26 cellular contexts compared by ENCODE assay signal in genomic region chr22:19042285-19043110, GRCh38.
DNase-seq lines count a peak whose midpoint lies in the region; ATAC-seq and TF ChIP-seq lines count a peak whose summit lies in the region.
"Had no signal": no experiment of that assay in that cellular context is flagged by ENCODE, and none has a peak within 500 bp of the region (broad histone marks: within the 10 kb centered on the region; RNA-seq: fewer than 3 reads in every experiment).

No MANE protein-coding gene starts in this region.

- peaks cover 29% of the 10 kb centered on the region for H3K4me1 ChIP-seq in BLaER1
- H3K4me1 ChIP-seq in Peyer's patch, result no peaks in the 10 kb centered on the region
- no peaks in the 10 kb centered on the region for H3K4me1 ChIP-seq in lower lobe of right lung
- H3K4me1 ChIP-seq: colonic mucosa, esophagus muscularis mucosa, heart right ventricle, neural progenitor cell, prostate gland, stomach, thyroid gland had no signal

- H3K9me3 ChIP-seq in BLaER1, result no peaks in the 10 kb centered on the region
- no peaks in the 10 kb centered on the region for H3K9me3 ChIP-seq in Peyer's patch
- no peaks in the 10 kb centered on the region for H3K9me3 ChIP-seq in lower lobe of right lung
- H3K9me3 ChIP-seq: colonic mucosa, esophagus muscularis mucosa, heart right ventricle, prostate gland, stomach, thyroid gland had no signal

- intact Hi-C loops in lower lobe of right lung (cut with DNase I), result no loop called here

- ATAC-seq in lower lobe of right lung, result no peak
- ATAC-seq in HG03095 (IDR thresholded peaks at IDR 0.05; ENCODE audit: unreplicated experiment), result no peak
- ATAC-seq: activated T-cell treated with anti-CD3 and anti-CD28 coated beads, Interleukin-2, amount 50 U/mL, for 4 hours; effector memory CD8-positive, alpha-beta T cell; GM23338 had no signal

- peak overlapping the region; percentile 78 for H3K4me2 ChIP-seq in BLaER1
- H3K4me2 ChIP-seq: GM23338, neural progenitor cell had no signal

- no peak overlapping the region for H3K4me3 ChIP-seq in BLaER1
- H3K4me3 ChIP-seq in Peyer's patch, result no peak overlapping the region
- no peak overlapping the region for H3K4me3 ChIP-seq in lower lobe of right lung
- H3K4me3 ChIP-seq: colonic mucosa, esophagus muscularis mucosa, GM23338, heart right ventricle, neural progenitor cell, prostate gland, stomach, thyroid gland had no signal

- DNase-seq in NCI-H1417 (lab: John Stamatoyannopoulos, UW) (peak; percentile 12 to 47 (median 26)), NCI-H1417 treated with DMSO at 0.1 percent for 48 hours (lab: John Stamatoyannopoulos, UW) (no peak), Peyer's patch (peak in 2 of 3 donors; percentile 38 to 39), lower lobe of right lung (peak; percentile 35), C1 segment of cervical spinal cord (lab: John Stamatoyannopoulos, UW) (no peak), SKM-1 (lab: John Stamatoyannopoulos, UW; ENCODE audit: unreplicated experiment) (no peak)
- DNase-seq: activated CD4-positive, alpha-beta T cell treated with anti-CD3 and anti-CD28 coated beads for 4 hours; activated T-cell treated with anti-CD3 and anti-CD28 coated beads, Interleukin-2, amount 50 U/mL, for 4 hours; CD4-positive, alpha-beta T cell; colonic mucosa; DMS 273 treated with DMSO at 0.1 percent for 48 hours; effector memory CD8-positive, alpha-beta T cell; foreskin melanocyte; heart right ventricle; NCI-H187 treated with DMSO at 0.1 percent for 48 hours; NCI-H2227 treated with DMSO at 0.1 percent for 48 hours; OCI-M1; stomach; thyroid gland had no signal

- H3K27ac ChIP-seq in BLaER1 (no peak overlapping the region), Peyer's patch (no peak overlapping the region), lower lobe of right lung (no peak overlapping the region)
- H3K27ac ChIP-seq: 22Rv1, colonic mucosa, esophagus muscularis mucosa, heart right ventricle, neural progenitor cell, prostate gland, stomach, thyroid gland had no signal

- H3K27me3 ChIP-seq in BLaER1 (no peaks in the 10 kb centered on the region), Peyer's patch (no peaks in the 10 kb centered on the region), lower lobe of right lung (ENCODE audit: low read depth) (no peaks in the 10 kb centered on the region)
- H3K27me3 ChIP-seq: colonic mucosa, esophagus muscularis mucosa, heart right ventricle, neural progenitor cell, stomach, thyroid gland had no signal

- TF ChIP-seq CTCF in Peyer's patch (IDR thresholded peaks at IDR 0.05) (no peak), lower lobe of right lung (IDR thresholded peaks at IDR 0.05) (no peak)

- peaks cover 71% of the 10 kb centered on the region for H4K20me1 ChIP-seq in BLaER1

- H3K9ac ChIP-seq in BLaER1, result no peak overlapping the region
- H3K9ac ChIP-seq: neural progenitor cell had no signal

- TF ChIP-seq POLR2A in Peyer's patch (IDR thresholded peaks at IDR 0.05), result no peak

- H3K36me3 ChIP-seq in BLaER1, result peaks cover 99% of the 10 kb centered on the region
- H3K36me3 ChIP-seq in Peyer's patch, result peaks cover 0 to 99% (median 0%) of the 10 kb centered on the region in 3 donors
- H3K36me3 ChIP-seq in lower lobe of right lung, result peaks cover 100% of the 10 kb centered on the region
- H3K36me3 ChIP-seq: neural progenitor cell had no signal

Comparison
In these comparisons a context has a peak if more than half of its experiments do, and no peak if none do; other contexts are left out.
1. DNase-seq: peak in NCI-H1417 (3 of 3), Peyer's patch (2 of 3) and lower lobe of right lung (single experiment); none in NCI-H1417 treated with DMSO at 0.1 percent for 48 hours (single experiment), C1 segment of cervical spinal cord (0 of 14) and SKM-1 (single experiment).